2 cellular contexts compared by ENCODE assay signal in the genomic region with DNA sequence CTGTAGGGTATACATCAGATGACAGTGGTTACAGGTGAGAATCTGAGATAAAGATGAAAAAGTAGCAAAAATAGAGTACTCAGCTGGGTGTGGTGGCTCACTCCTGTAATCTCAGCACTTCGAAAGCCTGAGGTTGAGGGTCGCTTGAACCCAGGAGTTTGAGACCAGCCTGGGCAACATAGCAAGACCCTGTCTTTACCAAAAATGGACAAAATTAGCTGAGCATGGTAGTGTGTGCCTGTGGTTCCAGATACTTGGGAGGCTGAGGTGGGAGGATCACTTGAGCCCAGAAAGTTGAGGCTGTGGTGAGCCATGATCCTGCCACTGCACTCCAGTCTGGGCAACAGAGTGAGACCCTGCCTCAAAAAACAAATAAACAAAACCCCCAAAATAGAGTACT. TPM values are rescaled to one million over a fixed set of nuclear protein-coding genes. Genes with fewer than 3 reads are reported as not detected.
"Had no signal": no experiment of that assay in that cellular context is flagged by ENCODE, and none has a peak within 500 bp of the region (broad histone marks: within the 10 kb centered on the region; RNA-seq: fewer than 3 reads in every experiment).

No MANE protein-coding gene starts in this region.

RNA-seq across cellular contexts. Expression of a gene that starts 8.5 kb away (rescaled TPM):
- total RNA-seq: naive thymus-derived CD8-positive, alpha-beta T cell; vagina had no signal
- polyA plus RNA-seq: naive thymus-derived CD8-positive, alpha-beta T cell had no signal
